Comparison of ENCODE assay signal across 16 cellular contexts in the genomic region with DNA sequence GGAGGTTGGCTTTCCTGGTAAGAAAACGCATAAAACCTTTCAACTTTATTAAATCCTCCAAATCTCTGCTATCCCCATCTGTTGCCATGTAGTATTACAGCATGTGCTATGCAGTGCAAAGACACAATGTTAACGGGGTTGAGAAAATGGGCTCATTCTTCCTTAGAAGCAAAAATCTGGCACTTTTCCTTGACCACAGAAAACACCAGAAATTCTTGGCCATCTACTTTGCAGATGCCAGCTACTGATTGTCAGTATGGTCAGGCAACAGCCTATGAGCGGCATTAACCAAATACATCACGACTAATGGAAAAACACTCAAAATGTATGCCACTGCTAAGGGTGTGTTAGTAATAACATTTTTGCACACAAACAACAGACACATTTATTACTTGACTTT.
DNase-seq lines count a peak whose midpoint lies in the region; ATAC-seq and TF ChIP-seq lines count a peak whose summit lies in the region.
"Had no signal": no experiment of that assay in that cellular context is flagged by ENCODE, and none has a peak within 500 bp of the region (broad histone marks: within the 10 kb centered on the region; RNA-seq: fewer than 3 reads in every experiment).

No MANE protein-coding gene starts in this region.

- no peaks in the 10 kb centered on the region for H3K36me3 ChIP-seq in mammary epithelial cell (ENCODE audit: insufficient read depth, low read length)

- dilution Hi-C loops in mammary epithelial cell (cut with HindIII; ENCODE audit: low sequenced_read_pairs), result loop anchor here (5.0 kb wide), 1 partner anchor 93 kb away; no protein-coding TSS in a partner anchor

- H3K4me3 ChIP-seq in mammary epithelial cell (replicated peaks in 1 of 3; ENCODE audit: insufficient read depth in 1 of 3, low read depth in 2 of 3, low read length in 3 of 3), result no peak overlapping the region
- H3K4me3 ChIP-seq in fibroblast of the aortic adventitia (ENCODE audit: low read depth, low read length), result no peak overlapping the region
- H3K4me3 ChIP-seq: GM12878 had no signal

- CTCF ChIA-PET in mammary epithelial cell (lab: Charles Lee; ENCODE audit: low non-redundant PET) (no interaction called here), MCF 10A (lab: Yijun Ruan, JAX) (no interaction called here)

- H3K9ac ChIP-seq in mammary epithelial cell (ENCODE audit: insufficient read depth, low read length), result no peak overlapping the region

- no peak overlapping the region for H3K4me2 ChIP-seq in mammary epithelial cell (ENCODE audit: insufficient read depth, low read depth, low read length)

- DNase-seq in mammary epithelial cell, result no peak
- DNase-seq in MCF 10A (ENCODE audit: unreplicated experiment), result no peak
- peak; percentile 65 for DNase-seq in NCI-H82 treated with DMSO at 0.1 percent for 48 hours (lab: John Stamatoyannopoulos, UW; ENCODE audit: unreplicated experiment)
- peak; percentile 9 for DNase-seq in fibroblast of the aortic adventitia (ENCODE audit: low read depth)
- no peak for DNase-seq in effector CD4-positive, alpha-beta T cell
- DNase-seq in NCI-H1092 treated with DMSO at 0.1 percent for 48 hours (lab: John Stamatoyannopoulos, UW), result no peak
- DNase-seq in DMS 273 treated with DMSO at 0.1 percent for 48 hours (lab: John Stamatoyannopoulos, UW), result no peak
- DNase-seq: HCEC 1CT, NCI-H146, NCI-H2227 treated with DMSO at 0.1 percent for 48 hours, NCI-H526 treated with DMSO at 0.1 percent for 48 hours, Right ventricle myocardium superior had no signal

- no peaks in the 10 kb centered on the region for H3K9me3 ChIP-seq in mammary epithelial cell (replicated peaks; ENCODE audit: insufficient read depth, low read length)

- H3K4me3 Mint-ChIP-seq in MCF 10A (ENCODE audit: unreplicated experiment), result no peak overlapping the region

- no peak for ATAC-seq in HG03025 (IDR thresholded peaks at IDR 0.05; ENCODE audit: low FRiP score, unreplicated experiment)
- ATAC-seq: GM12878, SK-N-SH treated with all-trans-retinoic acid at 6 μM for 48 hours had no signal

- no peaks in the 10 kb centered on the region for H3K4me1 ChIP-seq in mammary epithelial cell (ENCODE audit: insufficient read depth, low read length)

- no peak overlapping the region for H3K27ac Mint-ChIP-seq in MCF 10A (ENCODE audit: low read depth, unreplicated experiment)

- no TSS peak for BruUV-seq in mammary epithelial cell (replicated peaks; lab: Mats Ljungman, UMichigan)
- BruUV-seq in MCF 10A (replicated peaks; lab: Mats Ljungman, UMichigan), result no TSS peak

- H3K27me3 Mint-ChIP-seq in MCF 10A (ENCODE audit: insufficient read depth, unreplicated experiment), result peaks cover 14% of the 10 kb centered on the region

- in situ Hi-C loops in mammary epithelial cell (cut with MboI; ENCODE audit: low sequenced_read_pairs in 2 of 2), result no loop called here

- 12% methylated on average over 4 of the region's 4 CpGs for WGBS in mammary epithelial cell (ENCODE audit: low coverage, missing lambda C conversion rate)

- TF ChIP-seq CTCF in mammary epithelial cell (conservative IDR thresholded peaks at IDR 0.05 in 1 of 2, IDR thresholded peaks at IDR 0.05 in 1 of 2; ENCODE audit: extremely low read depth in 1 of 2, insufficient read depth in 1 of 2, low read depth in 1 of 2, low read length in 2 of 2), result peak in 1 of 2 donors; percentile 11
- no peak for TF ChIP-seq CTCF in MCF 10A (IDR thresholded peaks at IDR 0.05; ENCODE audit: unreplicated experiment)
- TF ChIP-seq CTCF in fibroblast of the aortic adventitia (IDR thresholded peaks at IDR 0.05; ENCODE audit: insufficient read depth, low read length), result no peak

- no peaks in the 10 kb centered on the region for H3K4me1 Mint-ChIP-seq in MCF 10A (ENCODE audit: insufficient read depth, unreplicated experiment)

- no peaks in the 10 kb centered on the region for H3K9me3 Mint-ChIP-seq in MCF 10A (ENCODE audit: unreplicated experiment)

- H4K20me1 ChIP-seq in mammary epithelial cell (ENCODE audit: insufficient read depth, low read length), result no peaks in the 10 kb centered on the region

- no peaks in the 10 kb centered on the region for H3K36me3 Mint-ChIP-seq in MCF 10A (ENCODE audit: insufficient read depth, unreplicated experiment)

- no peak overlapping the region for H3K27ac ChIP-seq in mammary epithelial cell (ENCODE audit: insufficient read depth, low read depth, low read length)
- H3K27ac ChIP-seq: 22Rv1 had no signal

- POLR2A ChIA-PET in MCF 10A (lab: Yijun Ruan, JAX), result interaction anchor here (0.6 kb wide), 1 partner anchor 51 kb away, joined by 3 read pairs; no protein-coding TSS in a partner anchor

- H3K27me3 ChIP-seq in mammary epithelial cell (ENCODE audit: insufficient read depth, low read length), result no peaks in the 10 kb centered on the region

- H3K79me2 ChIP-seq in mammary epithelial cell (ENCODE audit: insufficient read depth, low read length), result no peaks in the 10 kb centered on the region

- H2AFZ ChIP-seq in mammary epithelial cell (ENCODE audit: low read depth, low read length), result peak overlapping the region; percentile 5

- intact Hi-C loops in mammary epithelial cell (cut with micrococcal nuclease), result no loop called here
- intact Hi-C loops in MCF 10A (cut with micrococcal nuclease), result no loop called here

Comparison
In these comparisons a context has a peak if more than half of its experiments do, and no peak if none do; other contexts are left out.
1. DNase-seq: peak in NCI-H82 treated with DMSO at 0.1 percent for 48 hours (single experiment) and fibroblast of the aortic adventitia (single experiment); none in mammary epithelial cell (single experiment), MCF 10A (single experiment), effector CD4-positive, alpha-beta T cell (single experiment), NCI-H1092 treated with DMSO at 0.1 percent for 48 hours (single experiment) and DMS 273 treated with DMSO at 0.1 percent for 48 hours (single experiment).